In the genomic region with DNA sequence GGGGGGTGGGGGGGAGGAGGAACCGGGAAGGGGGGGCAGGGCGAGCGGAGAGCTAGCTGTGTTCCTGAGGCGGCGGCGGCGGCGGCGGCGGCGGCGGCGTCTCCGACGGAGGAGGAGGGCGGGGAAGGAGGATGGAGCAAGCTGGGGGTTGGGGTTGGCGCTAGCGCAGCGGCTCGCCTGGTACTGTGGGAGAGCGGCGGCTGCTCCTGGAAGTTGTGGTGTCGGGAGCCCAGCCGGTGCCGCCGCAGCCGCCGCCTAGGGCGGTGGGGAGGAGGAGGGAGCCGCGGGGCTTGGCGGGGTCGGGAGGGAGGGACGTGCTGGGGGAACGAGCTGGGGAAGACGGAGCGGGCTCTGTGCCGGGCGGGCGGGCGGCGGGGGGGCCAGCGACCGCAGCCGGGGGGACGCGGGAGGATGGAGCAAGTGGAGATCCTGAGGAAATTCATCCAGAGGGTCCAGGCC, we compare ENCODE assay signal across 1 cellular context.
TF ChIP-seq lines count a peak whose summit lies in the region.

A gene (plus strand): TSS at position 160 of the 459 bp plus-strand sequence. CDS start 252 bp downstream, at position 412.

TF ChIP-seq in GM12878, 131 proteins besides CTCF, POLR2A, EP300 and RAD21:
- TF ChIP-seq, protein P1, sequence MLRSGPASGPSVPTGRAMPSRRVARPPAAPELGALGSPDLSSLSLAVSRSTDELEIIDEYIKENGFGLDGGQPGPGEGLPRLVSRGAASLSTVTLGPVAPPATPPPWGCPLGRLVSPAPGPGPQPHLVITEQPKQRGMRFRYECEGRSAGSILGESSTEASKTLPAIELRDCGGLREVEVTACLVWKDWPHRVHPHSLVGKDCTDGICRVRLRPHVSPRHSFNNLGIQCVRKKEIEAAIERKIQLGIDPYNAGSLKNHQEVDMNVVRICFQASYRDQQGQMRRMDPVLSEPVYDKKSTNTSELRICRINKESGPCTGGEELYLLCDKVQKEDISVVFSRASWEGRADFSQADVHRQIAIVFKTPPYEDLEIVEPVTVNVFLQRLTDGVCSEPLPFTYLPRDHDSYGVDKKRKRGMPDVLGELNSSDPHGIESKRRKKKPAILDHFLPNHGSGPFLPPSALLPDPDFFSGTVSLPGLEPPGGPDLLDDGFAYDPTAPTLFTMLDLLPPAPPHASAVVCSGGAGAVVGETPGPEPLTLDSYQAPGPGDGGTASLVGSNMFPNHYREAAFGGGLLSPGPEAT (IDR thresholded peaks at IDR 0.05; ENCODE audit: low read depth) = no peak
- no peak for TF ChIP-seq MYB (IDR thresholded peaks at IDR 0.05; ENCODE audit: borderline replicate concordance, low read depth, low read length)
- no peak for TF ChIP-seq WRNIP1 (IDR thresholded peaks at IDR 0.05; ENCODE audit: borderline replicate concordance, low read depth, low read length)
